In genomic region chr7:14570750-14571607, GRCh38 we compare ENCODE assay signal across 25 cellular contexts.
"Had no signal": no experiment of that assay in that cellular context is flagged by ENCODE, and none has a peak within 500 bp of the region (broad histone marks: within the 10 kb centered on the region; RNA-seq: fewer than 3 reads in every experiment).

No MANE protein-coding gene starts in this region.

- H3K27me3 Mint-ChIP-seq: effector memory CD8-positive, alpha-beta T cell; naive thymus-derived CD8-positive, alpha-beta T cell; stimulated activated naive CD8-positive, alpha-beta T cell treated with anti-CD3 and anti-CD28 coated beads, Interleukin-15, amount 100 ng/mL, for 72 hours had no signal

- H3K27ac ChIP-seq: esophagus squamous epithelium, heart right ventricle, ovary, psoas muscle, skin epidermis, suprapubic skin had no signal

- ATAC-seq: effector memory CD8-positive, alpha-beta T cell; heart right ventricle; naive thymus-derived CD8-positive, alpha-beta T cell; psoas muscle; right cardiac atrium; stimulated activated naive CD8-positive, alpha-beta T cell treated with anti-CD3 and anti-CD28 coated beads, Interleukin-15, amount 100 ng/mL, for 72 hours had no signal

- H3K4me1 Mint-ChIP-seq: naive thymus-derived CD8-positive, alpha-beta T cell; stimulated activated naive CD8-positive, alpha-beta T cell treated with anti-CD3 and anti-CD28 coated beads, Interleukin-15, amount 100 ng/mL, for 72 hours had no signal

- H3K9me3 Mint-ChIP-seq: effector memory CD8-positive, alpha-beta T cell had no signal

- H3K4me3 Mint-ChIP-seq: effector memory CD8-positive, alpha-beta T cell; naive thymus-derived CD8-positive, alpha-beta T cell; stimulated activated naive CD8-positive, alpha-beta T cell treated with anti-CD3 and anti-CD28 coated beads, Interleukin-15, amount 100 ng/mL, for 72 hours had no signal

- H3K27ac Mint-ChIP-seq: effector memory CD8-positive, alpha-beta T cell; naive thymus-derived CD8-positive, alpha-beta T cell; stimulated activated naive CD8-positive, alpha-beta T cell treated with anti-CD3 and anti-CD28 coated beads, Interleukin-15, amount 100 ng/mL, for 72 hours had no signal

- DNase-seq: cortex of kidney; effector memory CD8-positive, alpha-beta T cell; erythroblast; esophagus squamous epithelium; foreskin melanocyte; glutamatergic neuron; heart right ventricle; hippocampal formation; kidney glomerular epithelial cell; mesenchymal stem cell; midbrain; naive thymus-derived CD8-positive, alpha-beta T cell; occipital lobe; ovary; posterior cingulate gyrus; psoas muscle; right cardiac atrium; stimulated activated CD4-positive, alpha-beta T cell treated with anti-CD3 and anti-CD28 coated beads, Interleukin-15, amount 100 ng/mL, for 24 hours; stimulated activated CD4-positive, alpha-beta T cell treated with anti-CD3 and anti-CD28 coated beads, Interleukin-2, amount 100 ng/mL, for 48 hours; stimulated activated CD8-positive, alpha-beta memory T cell treated with anti-CD3 and anti-CD28 coated beads, Interleukin-4, amount 100 ng/mL, for 48 hours; stimulated activated naive CD4-positive, alpha-beta T cell; stimulated activated naive CD8-positive, alpha-beta T cell treated with anti-CD3 and anti-CD28 coated beads, Interleukin-15, amount 100 ng/mL, for 72 hours; trophoblast cell had no signal

- H3K36me3 ChIP-seq: esophagus squamous epithelium, heart right ventricle, ovary, suprapubic skin had no signal

- H3K9me3 ChIP-seq: esophagus squamous epithelium, ovary, psoas muscle, suprapubic skin had no signal

- H3K36me3 Mint-ChIP-seq: naive thymus-derived CD8-positive, alpha-beta T cell had no signal

- H3K4me3 ChIP-seq: esophagus squamous epithelium, heart right ventricle, ovary, psoas muscle, skin epidermis, suprapubic skin had no signal

- H3K4me1 ChIP-seq: esophagus squamous epithelium, heart right ventricle, psoas muscle, suprapubic skin had no signal

- H3K27me3 ChIP-seq: esophagus squamous epithelium, heart right ventricle, ovary, suprapubic skin had no signal
